Comparison of ENCODE assay signal across 8 cellular contexts in genomic region chr14:22112004-22112403, GRCh38.
DNase-seq lines count a peak whose midpoint lies in the region; ATAC-seq, FAIRE-seq and TF ChIP-seq lines count a peak whose summit lies in the region.

No MANE protein-coding gene starts in this region.

- H3K4me1 Mint-ChIP-seq in CD4-positive, alpha-beta memory T cell = peaks cover 0 to 16% (median 4%) of the 10 kb centered on the region in 4 donors

- no peaks in the 10 kb centered on the region for H3K36me3 Mint-ChIP-seq in CD4-positive, alpha-beta memory T cell

- peak in 2 of 5 donors; percentile 34 to 38 for DNase-seq in CD4-positive, alpha-beta memory T cell
- DNase-seq in Karpas-422 (peak; percentile 80), activated T-helper 1 cell treated with Interleukin-2 at 50 U/mL for 16 hours (ENCODE audit: low read depth) (peak; percentile 14), HepG2 (ENCODE audit: low spot score) (peak; percentile 25), suprapubic skin (ENCODE audit: low spot score in 2 of 2) (no peak), HuH-7.5 (ENCODE audit: low spot score) (no peak), pons (ENCODE audit: low spot score) (no peak)

- CTCF ChIA-PET in CD4-positive, alpha-beta memory T cell (lab: Charles Lee; ENCODE audit: partially characterized antibody) = interaction anchor here (1.2 to 2.8 kb wide), 7 partner anchors 10 to 741 kb away, joined by 3 to 14 read pairs (median 5); no protein-coding TSS in a partner anchor
- CTCF ChIA-PET in HepG2 (lab: Yijun Ruan, JAX; ENCODE audit: low intra/inter-chr PET ratio, low total read pairs) = no interaction called here

- H3K9me3 ChIP-seq in CD4-positive, alpha-beta memory T cell (ENCODE audit: control insufficient read depth in 1 of 2, low read length in 2 of 2) = no peaks in the 10 kb centered on the region
- H3K9me3 ChIP-seq in Karpas-422 (ENCODE audit: low read length) = no peaks in the 10 kb centered on the region
- no peaks in the 10 kb centered on the region for H3K9me3 ChIP-seq in HepG2 (ENCODE audit: low read length)
- H3K9me3 ChIP-seq in suprapubic skin = no peaks in the 10 kb centered on the region

- H3K4me3 ChIP-seq in CD4-positive, alpha-beta memory T cell (ENCODE audit: low read length in 2 of 2) = no peak overlapping the region
- H3K4me3 ChIP-seq in Karpas-422 (ENCODE audit: low read length) (no peak overlapping the region), HepG2 (replicated peaks in 1 of 3; ENCODE audit: insufficient read depth in 1 of 3, low read depth in 2 of 3, low read length in 3 of 3) (no peak overlapping the region), suprapubic skin (no peak overlapping the region)

- TF ChIP-seq RAD21 in HepG2 (CRISPR knock-in tag; IDR thresholded peaks at IDR 0.05) = no peak

- no peaks in the 10 kb centered on the region for H3K9me3 Mint-ChIP-seq in CD4-positive, alpha-beta memory T cell

- intact Hi-C loops in CD4-positive, alpha-beta memory T cell (cut with micrococcal nuclease) = loop anchor here (2.0 kb wide), 1 partner anchor 449 kb away; no protein-coding TSS in a partner anchor
- intact Hi-C loops in HepG2 (cut with micrococcal nuclease; ENCODE audit: unreplicated experiment) = no loop called here

- H3K79me2 ChIP-seq in Karpas-422 (ENCODE audit: low read length) (no peaks in the 10 kb centered on the region), HepG2 (ENCODE audit: insufficient read depth, low read length) (no peaks in the 10 kb centered on the region)

- ATAC-seq in HepG2 (peak; percentile 60), HG02642 (IDR thresholded peaks at IDR 0.05; ENCODE audit: poor library complexity, unreplicated experiment) (no peak)

- H3K27me3 ChIP-seq in CD4-positive, alpha-beta memory T cell (ENCODE audit: insufficient read depth, low read length) = no peaks in the 10 kb centered on the region
- H3K27me3 ChIP-seq in Karpas-422 (ENCODE audit: low read length) (no peaks in the 10 kb centered on the region), HepG2 (ENCODE audit: control insufficient read depth in 1 of 2, insufficient read depth in 2 of 2, low read length in 2 of 2) (no peaks in the 10 kb centered on the region), suprapubic skin (no peaks in the 10 kb centered on the region)

- H2AFZ ChIP-seq in Karpas-422 (ENCODE audit: low read length) (no peak overlapping the region), HepG2 (ENCODE audit: low read length) (no peak overlapping the region)

- no peaks in the 10 kb centered on the region for H3K36me3 ChIP-seq in CD4-positive, alpha-beta memory T cell (ENCODE audit: insufficient read depth, low read length)
- no peaks in the 10 kb centered on the region for H3K36me3 ChIP-seq in Karpas-422 (ENCODE audit: insufficient read depth, low read length)
- no peaks in the 10 kb centered on the region for H3K36me3 ChIP-seq in HepG2 (replicated peaks in 1 of 2; ENCODE audit: control insufficient read depth in 1 of 2, insufficient read depth in 2 of 2, low read length in 2 of 2)
- H3K36me3 ChIP-seq in suprapubic skin = no peaks in the 10 kb centered on the region

- TF ChIP-seq EP300 in HepG2 (IDR thresholded peaks at IDR 0.05; ENCODE audit: low read depth in 2 of 2, low read length in 2 of 2) (no peak), HepG2 (CRISPR knock-in tag; IDR thresholded peaks at IDR 0.05; ENCODE audit: borderline replicate concordance) (no peak), suprapubic skin (IDR thresholded peaks at IDR 0.05) (no peak)

- H3K4me1 ChIP-seq in CD4-positive, alpha-beta memory T cell (ENCODE audit: insufficient read depth, low read length) = no peaks in the 10 kb centered on the region
- H3K4me1 ChIP-seq in Karpas-422 (ENCODE audit: low read length) = no peaks in the 10 kb centered on the region
- no peaks in the 10 kb centered on the region for H3K4me1 ChIP-seq in HepG2 (ENCODE audit: insufficient read depth, low read length)
- H3K4me1 ChIP-seq in suprapubic skin = no peaks in the 10 kb centered on the region

- H3K4me3 Mint-ChIP-seq in CD4-positive, alpha-beta memory T cell = peak overlapping the region; percentile 59 to 85 (median 78)

- H3K27me3 Mint-ChIP-seq in CD4-positive, alpha-beta memory T cell = no peaks in the 10 kb centered on the region

- TF ChIP-seq CTCF in HepG2 (CRISPR knock-in tag; IDR thresholded peaks at IDR 0.05) = peak; percentile 63
- no peak for TF ChIP-seq CTCF in suprapubic skin (IDR thresholded peaks at IDR 0.05)

- POLR2A ChIA-PET in CD4-positive, alpha-beta memory T cell (lab: Charles Lee; ENCODE audit: partially characterized antibody) = interaction anchor here (0.7 to 2.4 kb wide), 8 partner anchors 11 to 450 kb away, joined by 3 to 11 read pairs (median 4); no protein-coding TSS in a partner anchor
- POLR2A ChIA-PET in HepG2 (lab: Yijun Ruan, JAX) = no interaction called here

- no peak for FAIRE-seq in HepG2 (lab: Jason Lieb, UNC)

- TF ChIP-seq POLR2A in HepG2 (IDR thresholded peaks at IDR 0.05; ENCODE audit: insufficient read depth in 1 of 2, low read depth in 2 of 2, low read length in 2 of 2) (no peak), suprapubic skin (IDR thresholded peaks at IDR 0.05) (no peak)

- peak overlapping the region in 4 of 7 donors; percentile 61 to 83 (median 72) for H3K27ac Mint-ChIP-seq in CD4-positive, alpha-beta memory T cell

- 64% methylated on average over 3 of the region's 3 CpGs for WGBS in HepG2 (ENCODE audit: low lambda C conversion rate)
- WGBS in suprapubic skin = 70% methylated on average over 3 of the region's 3 CpGs

- no TSS peak for BruUV-seq in HepG2 (replicated peaks; lab: Mats Ljungman, UMichigan)

- H4K20me1 ChIP-seq in Karpas-422 (ENCODE audit: insufficient read depth, low read depth, low read length) (no peaks in the 10 kb centered on the region), HepG2 (ENCODE audit: insufficient read depth, low read length) (no peaks in the 10 kb centered on the region)

- in situ Hi-C loops in HepG2 (cut with HindIII; ENCODE audit: extremely low pct_ligation_motif_present, low pct_unique_long_range_greater_than_20kb) = no loop called here

- H3K9ac ChIP-seq in Karpas-422 (ENCODE audit: low read length) (no peak overlapping the region), HepG2 (ENCODE audit: insufficient read depth, low read depth, low read length) (no peak overlapping the region)

- H3K9me2 ChIP-seq in Karpas-422 (replicated peaks; ENCODE audit: insufficient read depth, low read length) = no peaks in the 10 kb centered on the region

- H3K4me2 ChIP-seq in Karpas-422 (ENCODE audit: low read depth, low read length, poor library complexity, severe bottlenecking) = no peak overlapping the region
- no peak overlapping the region for H3K4me2 ChIP-seq in HepG2 (ENCODE audit: low read depth, low read length)

- H3K27ac ChIP-seq in CD4-positive, alpha-beta memory T cell (ENCODE audit: low read depth, low read length) = peak overlapping the region; percentile 31
- H3K27ac ChIP-seq in Karpas-422 (ENCODE audit: low read length) (no peak overlapping the region), HepG2 (ENCODE audit: extremely low read length, insufficient read depth, low read length) (no peak overlapping the region), suprapubic skin (no peak overlapping the region)

TF ChIP-seq in HepG2, 621 proteins besides CTCF, POLR2A, EP300 and RAD21:
- peak; percentile 68; the same call in 1 of the 2 replicates for TF ChIP-seq ARID3A (IDR thresholded peaks at IDR 0.05; ENCODE audit: low read depth, low read length)
- no peak for TF ChIP-seq KLF16 (CRISPR knock-in tag; IDR thresholded peaks at IDR 0.05)

Comparison
In these comparisons a context has a peak if more than half of its experiments do, and no peak if none do; other contexts are left out.
1. DNase-seq: peak in Karpas-422 (single experiment), activated T-helper 1 cell treated with Interleukin-2 at 50 U/mL for 16 hours (single experiment) and HepG2 (single experiment); none in suprapubic skin (0 of 2), HuH-7.5 (single experiment) and pons (single experiment).